Comparison of ENCODE assay signal across 18 cellular contexts in genomic region chr7:26898917-26899316, GRCh38. TPM values are rescaled to one million over a fixed set of nuclear protein-coding genes. Genes with fewer than 3 reads are reported as not detected.
DNase-seq lines count a peak whose midpoint lies in the region; ATAC-seq, FAIRE-seq and TF ChIP-seq lines count a peak whose summit lies in the region.
"Had no signal": no experiment of that assay in that cellular context is flagged by ENCODE, and none has a peak within 500 bp of the region (broad histone marks: within the 10 kb centered on the region; RNA-seq: fewer than 3 reads in every experiment).

No MANE protein-coding gene starts in this region.

- DNase-seq in GM03348 (ENCODE audit: low spot score) (peak; percentile 53), NB4 (ENCODE audit: low read depth) (peak; percentile 23), fibroblast of gingiva (ENCODE audit: low read depth) (peak; percentile 59), skeletal muscle cell (ENCODE audit: low read depth) (peak; percentile 25), mucosa of gallbladder (ENCODE audit: low spot score) (no peak), kidney (no peak)
- DNase-seq in effector memory CD8-positive, alpha-beta T cell: no peak
- DNase-seq: CD8-positive, alpha-beta T cell; DMS79 treated with DMSO at 0.1 percent for 48 hours; Kasumi-1; NCI-H1436; NCI-H2029 treated with DMSO at 0.1 percent for 48 hours; NCI-H345; NCI-H526 treated with DMSO at 0.1 percent for 48 hours; NK-92 treated with Interleukin-12 subunit alpha and Interleukin-12 subunit beta, amount 100 ng/mL, for 24 hours; OCI-M1 had no signal

- no peak overlapping the region for H3K9ac ChIP-seq in kidney (ENCODE audit: low read length in 2 of 2)

- peaks cover 30 to 32% of the 10 kb centered on the region in 2 donors for H3K27me3 Mint-ChIP-seq in effector memory CD8-positive, alpha-beta T cell

- no peak for FAIRE-seq in kidney (lab: Jason Lieb, UNC)
- FAIRE-seq: D721Med had no signal

- intact Hi-C loops in kidney (cut with DNase I): no loop called here

- ATAC-seq in effector memory CD8-positive, alpha-beta T cell (replicated peaks): no peak
- ATAC-seq: CD8-positive, alpha-beta T cell had no signal

- no peaks in the 10 kb centered on the region for H3K36me3 ChIP-seq in kidney (ENCODE audit: control insufficient read depth in 1 of 2, insufficient read depth in 2 of 2, low read length in 2 of 2)
- H3K36me3 ChIP-seq: SJSA1 had no signal

- no peaks in the 10 kb centered on the region for H3K9me3 ChIP-seq in kidney (ENCODE audit: control insufficient read depth in 1 of 2, low read length in 2 of 2)
- H3K9me3 ChIP-seq: SJSA1 had no signal

- H3K4me3 ChIP-seq in NB4 (ENCODE audit: low read depth, low read length): no peak overlapping the region
- H3K4me3 ChIP-seq in skeletal muscle cell (ENCODE audit: low read depth, low read length): no peak overlapping the region
- H3K4me3 ChIP-seq in kidney (ENCODE audit: low read length in 2 of 2): no peak overlapping the region
- H3K4me3 ChIP-seq: SJSA1 had no signal

- H3K36me3 Mint-ChIP-seq in effector memory CD8-positive, alpha-beta T cell (ENCODE audit: insufficient read depth): no peaks in the 10 kb centered on the region
- H3K36me3 Mint-ChIP-seq: CD8-positive, alpha-beta T cell had no signal

- TF ChIP-seq CTCF in NB4 (IDR thresholded peaks at IDR 0.05; ENCODE audit: low read depth, low read length): no peak
- TF ChIP-seq CTCF in kidney (IDR thresholded peaks at IDR 0.05; ENCODE audit: borderline replicate concordance, extremely low read depth, insufficient read depth): no peak

- no peaks in the 10 kb centered on the region for H3K9me3 Mint-ChIP-seq in effector memory CD8-positive, alpha-beta T cell
- H3K9me3 Mint-ChIP-seq: CD8-positive, alpha-beta T cell had no signal

- H3K27ac Mint-ChIP-seq in effector memory CD8-positive, alpha-beta T cell: no peak overlapping the region
- H3K27ac Mint-ChIP-seq: CD8-positive, alpha-beta T cell had no signal

- no peaks in the 10 kb centered on the region for H3K4me1 Mint-ChIP-seq in effector memory CD8-positive, alpha-beta T cell (ENCODE audit: low read depth in 2 of 2)

- H3K27ac ChIP-seq in kidney (ENCODE audit: low read depth in 2 of 2, low read length in 2 of 2): no peak overlapping the region
- H3K27ac ChIP-seq: SJSA1 had no signal

- no peaks in the 10 kb centered on the region for H3K4me1 ChIP-seq in kidney (ENCODE audit: control insufficient read depth in 1 of 2, insufficient read depth in 1 of 2, low read depth in 1 of 2, low read length in 2 of 2)
- H3K4me1 ChIP-seq: SJSA1 had no signal

- TF ChIP-seq POLR2A in NB4 (IDR thresholded peaks at IDR 0.05; ENCODE audit: extremely low read depth, insufficient read length): no peak

- H3K4me3 Mint-ChIP-seq in effector memory CD8-positive, alpha-beta T cell: no peak overlapping the region
- H3K4me3 Mint-ChIP-seq: CD8-positive, alpha-beta T cell had no signal

RNA-seq across cellular contexts. Expression of gene SKAP2, which starts 34.5 kb away (rescaled TPM):
- total RNA-seq in mucosa of gallbladder (13.6 TPM), kidney (75.8 TPM)
- 20.0 TPM for polyA plus RNA-seq in kidney (ENCODE audit: insufficient read depth, low read depth, low replicate concordance)

Comparison
In these comparisons a context has a peak if more than half of its experiments do, and no peak if none do; other contexts are left out.
1. DNase-seq: peak in GM03348 (single experiment), NB4 (single experiment), fibroblast of gingiva (single experiment) and skeletal muscle cell (single experiment); none in effector memory CD8-positive, alpha-beta T cell (0 of 3), mucosa of gallbladder (single experiment) and kidney (single experiment).